ENCODE assay signal across 8 cellular contexts in the genomic region with DNA sequence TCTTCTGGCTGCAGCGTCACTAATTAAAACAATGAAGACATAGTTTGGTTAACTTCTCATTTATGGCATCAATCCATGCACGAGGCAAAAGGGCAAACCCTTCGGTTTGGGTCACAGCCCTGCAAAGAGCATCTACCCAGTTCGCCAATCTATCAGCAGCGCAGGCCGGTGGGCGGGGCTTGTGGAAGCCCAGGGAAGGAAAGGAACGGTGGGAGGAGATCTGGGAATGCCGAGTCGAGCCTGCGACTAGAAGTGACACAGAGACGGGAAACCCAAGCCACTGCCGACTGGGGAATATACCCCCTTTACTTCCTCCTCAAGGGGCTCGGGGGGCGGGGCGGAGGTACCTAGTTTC. TPM values are rescaled to one million over a fixed set of nuclear protein-coding genes. Genes with fewer than 3 reads are reported as not detected.
DNase-seq lines count a peak whose midpoint lies in the region; ATAC-seq lines count a peak whose summit lies in the region.

No MANE protein-coding gene starts in this region.

- peak overlapping the region; percentile 92 for H3K4me2 ChIP-seq in BLaER1

- ATAC-seq in GM19035 (IDR thresholded peaks at IDR 0.05; ENCODE audit: unreplicated experiment) (peak; percentile 20), HG03378 (IDR thresholded peaks at IDR 0.05; ENCODE audit: unreplicated experiment) (peak; percentile 26)

- POLR2A ChIA-PET in activated CD4-positive, alpha-beta memory T cell treated with anti-CD3 and anti-CD28 coated beads, Interleukin-2, amount 10 ng/mL, durations not matched to agents 7 days and 5 days (lab: Charles Lee), result interaction anchor here (1.2 to 1.5 kb wide), 4 partner anchors 16 to 182 kb away, joined by 3 to 11 read pairs (median 4); partner anchors contain the start of gene XPOT

- no peaks in the 10 kb centered on the region for H3K9me3 ChIP-seq in BLaER1
- no peaks in the 10 kb centered on the region for H3K9me3 ChIP-seq in mononuclear cell (ENCODE audit: low read depth, low read length)

- no peaks in the 10 kb centered on the region for H3K36me3 ChIP-seq in BLaER1

- H3K4me1 ChIP-seq in BLaER1, result peaks cover 22% of the 10 kb centered on the region
- peaks cover 10% of the 10 kb centered on the region for H3K4me1 ChIP-seq in mononuclear cell (ENCODE audit: insufficient read depth, low read length)

- peak overlapping the region; percentile 90 for H3K9ac ChIP-seq in BLaER1

- H3K27ac ChIP-seq in BLaER1 (peak overlapping the region; percentile 89), epithelial cell of prostate (peak overlapping the region; percentile 73)

- peaks cover 30% of the 10 kb centered on the region for H3K4me1 Mint-ChIP-seq in activated CD4-positive, alpha-beta memory T cell treated with anti-CD3 and anti-CD28 coated beads, Interleukin-2, amount 10 ng/mL, durations not matched to agents 7 days and 5 days

- H3K27ac Mint-ChIP-seq in activated CD4-positive, alpha-beta memory T cell treated with anti-CD3 and anti-CD28 coated beads, Interleukin-2, amount 10 ng/mL, durations not matched to agents 7 days and 5 days, result peak overlapping the region; percentile 87

- CTCF ChIA-PET in activated CD4-positive, alpha-beta memory T cell treated with anti-CD3 and anti-CD28 coated beads, Interleukin-2, amount 10 ng/mL, durations not matched to agents 7 days and 5 days (lab: Charles Lee), result interaction anchor here (0.5 to 0.8 kb wide), 2 partner anchors 30 to 34 kb away, joined by 3 to 5 read pairs; no protein-coding TSS in a partner anchor

- no peaks in the 10 kb centered on the region for H3K36me3 Mint-ChIP-seq in activated CD4-positive, alpha-beta memory T cell treated with anti-CD3 and anti-CD28 coated beads, Interleukin-2, amount 10 ng/mL, durations not matched to agents 7 days and 5 days (ENCODE audit: low read depth)

- H3K4me3 Mint-ChIP-seq in activated CD4-positive, alpha-beta memory T cell treated with anti-CD3 and anti-CD28 coated beads, Interleukin-2, amount 10 ng/mL, durations not matched to agents 7 days and 5 days, result peak overlapping the region; percentile 91

- H3K4me3 ChIP-seq in BLaER1 (peak overlapping the region; percentile 92), mononuclear cell (ENCODE audit: low read length) (peak overlapping the region; percentile 66)

- H3K9me3 Mint-ChIP-seq in activated CD4-positive, alpha-beta memory T cell treated with anti-CD3 and anti-CD28 coated beads, Interleukin-2, amount 10 ng/mL, durations not matched to agents 7 days and 5 days, result no peaks in the 10 kb centered on the region

- H3K27me3 ChIP-seq in BLaER1, result no peaks in the 10 kb centered on the region
- peaks cover 8% of the 10 kb centered on the region for H3K27me3 ChIP-seq in mononuclear cell (ENCODE audit: insufficient read depth, low read length)

- H3K27me3 Mint-ChIP-seq in activated CD4-positive, alpha-beta memory T cell treated with anti-CD3 and anti-CD28 coated beads, Interleukin-2, amount 10 ng/mL, durations not matched to agents 7 days and 5 days, result peaks cover 7% of the 10 kb centered on the region

- DNase-seq in NCI-H510A treated with DMSO at 0.1 percent for 48 hours (lab: John Stamatoyannopoulos, UW) (peak; percentile 91), epithelial cell of prostate (ENCODE audit: low read depth, low spot score) (peak; percentile 8)
- peak; percentile 53 for DNase-seq in activated CD4-positive, alpha-beta memory T cell treated with anti-CD3 and anti-CD28 coated beads, Interleukin-2, amount 10 ng/mL, durations not matched to agents 7 days and 5 days
- peak; percentile 28 to 38 for DNase-seq in stimulated activated CD8-positive, alpha-beta memory T cell treated with anti-CD3 and anti-CD28 coated beads, Interleukin-4, amount 100 ng/mL, for 4 hours (ENCODE audit: low read depth in 2 of 2, low spot score in 1 of 2)

- no peaks in the 10 kb centered on the region for H4K20me1 ChIP-seq in BLaER1

RNA-seq across cellular contexts. Expression of gene KICS2, which starts 0.5 kb away (rescaled TPM):
- total RNA-seq in activated CD4-positive, alpha-beta memory T cell treated with anti-CD3 and anti-CD28 coated beads, Interleukin-2, amount 10 ng/mL, durations not matched to agents 7 days and 5 days, result 10 to 100 TPM in 1 of 2 experiments, 1 to 10 TPM in 1; 9.6 to 10.3 TPM
- total RNA-seq in mononuclear cell, result 22.1 TPM

Comparison
In these comparisons a context has a peak if more than half of its experiments do, and no peak if none do; other contexts are left out.
1. Peak in every context shown above with its lines: DNase-seq, ATAC-seq, H3K4me3 ChIP-seq and H3K27ac ChIP-seq.
2. DNase-seq: peak in every context shown above with its lines; median percentile 91 in NCI-H510A treated with DMSO at 0.1 percent for 48 hours; 53 in activated CD4-positive, alpha-beta memory T cell treated with anti-CD3 and anti-CD28 coated beads, Interleukin-2, amount 10 ng/mL, durations not matched to agents 7 days and 5 days; 33 in stimulated activated CD8-positive, alpha-beta memory T cell treated with anti-CD3 and anti-CD28 coated beads, Interleukin-4, amount 100 ng/mL, for 4 hours; 8 in epithelial cell of prostate.